9 cellular contexts compared by ENCODE assay signal in the genomic region with DNA sequence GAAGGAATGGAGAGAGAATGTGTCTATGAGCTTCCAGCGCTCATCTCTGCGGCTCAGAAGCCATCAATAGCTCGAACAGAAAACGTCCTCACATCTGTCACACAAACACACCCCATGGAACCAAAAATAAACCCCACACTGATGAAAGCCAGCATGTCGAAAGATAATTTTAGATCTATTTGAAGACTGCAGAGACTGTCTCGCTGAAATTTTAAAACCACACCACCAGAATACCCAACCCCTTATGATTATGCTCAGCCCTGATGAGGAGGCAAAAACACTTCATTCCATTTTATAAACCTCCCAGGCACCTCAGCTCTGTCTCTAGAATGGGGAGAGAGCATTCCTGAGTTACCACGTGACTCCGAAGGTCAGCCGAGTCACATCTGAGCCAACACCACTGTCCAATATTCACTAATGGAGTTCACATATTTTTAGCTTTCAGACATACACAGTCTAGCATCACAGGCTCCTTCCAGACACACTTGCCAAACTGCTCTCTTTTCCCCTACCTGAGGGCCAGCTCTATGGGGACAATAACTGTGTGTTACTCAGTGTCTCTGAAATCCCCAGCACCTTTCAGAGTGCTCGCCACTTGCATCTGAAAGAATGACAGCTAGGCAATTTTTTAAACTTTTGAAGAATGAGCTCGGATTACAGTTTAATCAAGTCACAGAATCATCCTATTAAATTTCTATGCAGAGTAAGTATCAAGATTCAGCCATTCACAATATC.
DNase-seq lines count a peak whose midpoint lies in the region; ATAC-seq and TF ChIP-seq lines count a peak whose summit lies in the region.
"Had no signal": no experiment of that assay in that cellular context is flagged by ENCODE, and none has a peak within 500 bp of the region (broad histone marks: within the 10 kb centered on the region; RNA-seq: fewer than 3 reads in every experiment).

No MANE protein-coding gene starts in this region.

- no peaks in the 10 kb centered on the region for H3K36me3 ChIP-seq in ectodermal cell (ENCODE audit: control insufficient read depth, insufficient read depth, low read length)

- H3K4me3 ChIP-seq in ectodermal cell (ENCODE audit: insufficient read depth, low read depth, low read length): no peak overlapping the region

- peaks cover 39% of the 10 kb centered on the region for H3K4me1 ChIP-seq in ectodermal cell (ENCODE audit: control insufficient read depth, insufficient read depth, low read length)

- no peak for ATAC-seq in HG02623 (IDR thresholded peaks at IDR 0.05; ENCODE audit: unreplicated experiment)

- H3K27ac ChIP-seq in ectodermal cell (ENCODE audit: insufficient read depth, low read depth, low read length, poor library complexity, severe bottlenecking): peak overlapping the region; percentile 81

- H3K9me3 Mint-ChIP-seq in nephron (no peaks in the 10 kb centered on the region), immature natural killer cell (no peaks in the 10 kb centered on the region)

- no peak for TF ChIP-seq CTCF in nephron (IDR thresholded peaks at IDR 0.05; ENCODE audit: unreplicated experiment in 3 of 3)

- WGBS in ectodermal cell, 2 experiments: 52 to 60% methylated on average over 11 of the region's 11 CpGs

- DNase-seq in AG08396 (ENCODE audit: low spot score) (peak; percentile 51), NAMALWA (ENCODE audit: low spot score) (peak; percentile 84), DMS114 treated with DMSO at 0.1 percent for 48 hours (lab: John Stamatoyannopoulos, UW; ENCODE audit: unreplicated experiment) (no peak), immature natural killer cell (no peak), SIG-M5 (lab: John Stamatoyannopoulos, UW) (no peak)
- DNase-seq: Karpas-422 had no signal

- peak overlapping the region; percentile 28 to 73 (median 31) for H3K4me3 Mint-ChIP-seq in nephron
- H3K4me3 Mint-ChIP-seq in immature natural killer cell: peak overlapping the region in 1 of 5 donors; percentile 19

- H3K27me3 Mint-ChIP-seq in nephron (ENCODE audit: low read depth): no peaks in the 10 kb centered on the region
- no peaks in the 10 kb centered on the region for H3K27me3 Mint-ChIP-seq in immature natural killer cell (ENCODE audit: low read depth in 3 of 3)

- H3K27ac Mint-ChIP-seq in nephron: peak overlapping the region; percentile 98 to 99 (median 98)
- H3K27ac Mint-ChIP-seq in immature natural killer cell: peak overlapping the region in 1 of 6 donors; percentile 62

- H3K4me1 Mint-ChIP-seq in nephron: peaks cover 68% of the 10 kb centered on the region
- peaks cover 18 to 34% of the 10 kb centered on the region in 2 donors for H3K4me1 Mint-ChIP-seq in immature natural killer cell

- H3K27me3 ChIP-seq in ectodermal cell (ENCODE audit: control insufficient read depth, insufficient read depth, low read length, poor library complexity, severe bottlenecking): no peaks in the 10 kb centered on the region

- H3K9me3 ChIP-seq in ectodermal cell (ENCODE audit: control insufficient read depth, low read length): no peaks in the 10 kb centered on the region

- H3K36me3 Mint-ChIP-seq in nephron (ENCODE audit: low read depth) (peaks cover 12% of the 10 kb centered on the region), immature natural killer cell (peaks cover 0 to 13% (median 7%) of the 10 kb centered on the region in 3 donors)

Comparison
In these comparisons a context has a peak if more than half of its experiments do, and no peak if none do; other contexts are left out.
1. DNase-seq: peak in AG08396 (single experiment) and NAMALWA (single experiment); none in DMS114 treated with DMSO at 0.1 percent for 48 hours (single experiment), immature natural killer cell (0 of 3) and SIG-M5 (single experiment).